24 cellular contexts compared by ENCODE assay signal in genomic region chr6:4543596-4543995, GRCh38.
"Had no signal": no experiment of that assay in that cellular context is flagged by ENCODE, and none has a peak within 500 bp of the region (broad histone marks: within the 10 kb centered on the region; RNA-seq: fewer than 3 reads in every experiment).

No MANE protein-coding gene starts in this region.

- H3K4me3 ChIP-seq: cardiac muscle cell, coronary artery, gastrocnemius medialis, left lung, lower lobe of right lung, mucosa of descending colon, right lobe of liver, tibial nerve had no signal

- FAIRE-seq: islet of Langerhans had no signal

- H3K9me3 ChIP-seq: gastrocnemius medialis, left lung, lower lobe of right lung, mucosa of descending colon, right lobe of liver had no signal

- H3K4me1 Mint-ChIP-seq: activated B cell treated with CpG ODN at 0.5 μM for 24 hours; activated naive CD8-positive, alpha-beta T cell treated with anti-CD3 and anti-CD28 coated beads, Interleukin-2, amount 50 U/mL, for 24 hours; activated T-helper 17 cell treated with anti-CD3 and anti-CD28 coated beads, Interleukin-2, amount 50 U/mL, for 72 hours; endodermal cell; nephron had no signal

- H3K9me3 Mint-ChIP-seq: activated CD8-positive, alpha-beta T cell treated with anti-CD3 and anti-CD28 coated beads for 36 hours; activated naive CD8-positive, alpha-beta T cell treated with anti-CD3 and anti-CD28 coated beads, Interleukin-2, amount 50 U/mL, for 24 hours; activated T-cell treated with anti-CD3 and anti-CD28 coated beads, Interleukin-2, amount 50 U/mL, for 4 hours; activated T-helper 17 cell treated with anti-CD3 and anti-CD28 coated beads, Interleukin-2, amount 50 U/mL, for 72 hours; endodermal cell had no signal

- ATAC-seq: activated CD8-positive, alpha-beta T cell treated with anti-CD3 and anti-CD28 coated beads for 36 hours; activated naive CD8-positive, alpha-beta T cell treated with anti-CD3 and anti-CD28 coated beads, Interleukin-2, amount 50 U/mL, for 24 hours; activated T-cell treated with anti-CD3 and anti-CD28 coated beads, Interleukin-2, amount 50 U/mL, for 4 hours; activated T-helper 17 cell treated with anti-CD3 and anti-CD28 coated beads, Interleukin-2, amount 50 U/mL, for 72 hours; gastrocnemius medialis; left lung; lower lobe of right lung; mucosa of descending colon; right lobe of liver had no signal

- H3K4me1 ChIP-seq: gastrocnemius medialis, left lung, lower lobe of right lung, right lobe of liver, tibial nerve had no signal

- H3K27ac ChIP-seq: cardiac muscle cell, coronary artery, gastrocnemius medialis, left lung, lower lobe of right lung, right lobe of liver, tibial nerve had no signal

- H3K27ac Mint-ChIP-seq: activated B cell treated with CpG ODN at 0.5 μM for 24 hours; activated CD8-positive, alpha-beta T cell treated with anti-CD3 and anti-CD28 coated beads for 36 hours; activated naive CD8-positive, alpha-beta T cell treated with anti-CD3 and anti-CD28 coated beads, Interleukin-2, amount 50 U/mL, for 24 hours; activated T-helper 17 cell treated with anti-CD3 and anti-CD28 coated beads, Interleukin-2, amount 50 U/mL, for 72 hours; endodermal cell; nephron had no signal

- H3K4me3 Mint-ChIP-seq: activated B cell treated with CpG ODN at 0.5 μM for 24 hours; activated CD8-positive, alpha-beta T cell treated with anti-CD3 and anti-CD28 coated beads for 36 hours; activated naive CD8-positive, alpha-beta T cell treated with anti-CD3 and anti-CD28 coated beads, Interleukin-2, amount 50 U/mL, for 24 hours; activated T-cell treated with anti-CD3 and anti-CD28 coated beads, Interleukin-2, amount 50 U/mL, for 4 hours; activated T-helper 17 cell treated with anti-CD3 and anti-CD28 coated beads, Interleukin-2, amount 50 U/mL, for 72 hours; endodermal cell; nephron had no signal

- H3K27me3 Mint-ChIP-seq: activated T-helper 17 cell treated with anti-CD3 and anti-CD28 coated beads, Interleukin-2, amount 50 U/mL, for 72 hours had no signal

- H3K36me3 ChIP-seq: cardiac muscle cell, gastrocnemius medialis, left lung, lower lobe of right lung, right lobe of liver, tibial nerve had no signal

- DNase-seq: activated B cell treated with CpG ODN at 0.5 μM for 24 hours; activated CD4-positive, alpha-beta T cell treated with anti-CD3 and anti-CD28 coated beads, Interleukin-2, amount 50 U/mL, for 1 hour; activated CD8-positive, alpha-beta T cell treated with anti-CD3 and anti-CD28 coated beads for 36 hours; activated gamma-delta T cell treated with Interleukin-2 at 50 U/mL for 16 hours; activated naive CD4-positive, alpha-beta T cell treated with anti-CD3 and anti-CD28 coated beads, Interleukin-2, amount 50 U/mL, for 16 hours; activated naive CD8-positive, alpha-beta T cell treated with anti-CD3 and anti-CD28 coated beads, Interleukin-2, amount 50 U/mL, for 24 hours; activated T-cell treated with anti-CD3 and anti-CD28 coated beads, Interleukin-2, amount 50 U/mL, for 4 hours; cerebellar nuclear complex; endodermal cell; gastrocnemius medialis; left lung; lower lobe of right lung; mucosa of descending colon; posterior cingulate gyrus; right lobe of liver; stimulated activated CD4-positive, alpha-beta T cell treated with anti-CD3 and anti-CD28 coated beads, Interleukin-2, amount 100 ng/mL, for 48 hours; stimulated activated naive CD4-positive, alpha-beta T cell treated with Interleukin-2 at 50 U/mL for 16 hours; T1000 had no signal

- H3K27me3 ChIP-seq: cardiac muscle cell, left lung, right lobe of liver, tibial nerve had no signal
